8 cellular contexts compared by ENCODE assay signal in genomic region chr5:93620487-93621339, GRCh38. TPM values are rescaled to one million over a fixed set of nuclear protein-coding genes. Genes with fewer than 3 reads are reported as not detected.
DNase-seq lines count a peak whose midpoint lies in the region; ATAC-seq and TF ChIP-seq lines count a peak whose summit lies in the region.

No MANE protein-coding gene starts in this region.

- intact Hi-C loops in lower leg skin (cut with DNase I; ENCODE audit: low total_unique reads) = no loop called here

- ATAC-seq in HG03196 (IDR thresholded peaks at IDR 0.05; ENCODE audit: unreplicated experiment) = peak; percentile 99

- H3K4me1 ChIP-seq in BLaER1 = peaks cover 7% of the 10 kb centered on the region; the same call in 1 of the 2 replicates

- no peak for TF ChIP-seq POLR2A in lower leg skin (IDR thresholded peaks at IDR 0.05)

- no peak overlapping the region for H3K9ac ChIP-seq in BLaER1

- no peak for TF ChIP-seq CTCF in lower leg skin (IDR thresholded peaks at IDR 0.05)

- H3K36me3 ChIP-seq in BLaER1 = no peaks in the 10 kb centered on the region

- H3K4me3 ChIP-seq in BLaER1 (peak overlapping the region; percentile 66), lower leg skin (ENCODE audit: low read depth, poor library complexity, severe bottlenecking) (peak overlapping the region; percentile 21)

- peaks cover 5% of the 10 kb centered on the region for H3K9me3 ChIP-seq in BLaER1

- peaks cover 64% of the 10 kb centered on the region for H3K27me3 ChIP-seq in BLaER1

- H3K27ac ChIP-seq in BLaER1 = no peak overlapping the region

- 1 to 6% methylated on average over 37 to 66 of the region's 76 CpGs for WGBS in lower leg skin, 2 donors

- H4K20me1 ChIP-seq in BLaER1 = peaks cover 69% of the 10 kb centered on the region

- DNase-seq in GM19238 (ENCODE audit: insufficient read length, low spot score) (peak; percentile 62), NCI-H226 (peak; percentile 80), dermis microvascular lymphatic vessel endothelial cell (ENCODE audit: low read depth in 2 of 2) (peak; percentile 30 to 75), lower leg skin (ENCODE audit: low spot score in 2 of 2) (peak in 1 of 2 donors; percentile 87)
- peak; percentile 49 for DNase-seq in activated CD4-positive, CD25-positive, alpha-beta regulatory T cell treated with anti-CD3 and anti-CD28 coated beads, Interleukin-2, amount 50 U/mL, for 72 hours
- DNase-seq in stimulated activated CD8-positive, alpha-beta memory T cell treated with anti-CD3 and anti-CD28 coated beads, Interleukin-12 subunit alpha, Interleukin-12 subunit beta, amount 100 ng/mL, for 4 hours (ENCODE audit: low read depth) = peak; percentile 26

- peak overlapping the region; percentile 96 for H3K4me2 ChIP-seq in BLaER1

RNA-seq across cellular contexts. Expression of gene NR2F1, which starts 37.7 kb away (rescaled TPM):
- 41.5 and 102 TPM in 2 replicates for total RNA-seq in dermis microvascular lymphatic vessel endothelial cell
- 1 to 10 TPM in 3 of 4 donors, under 1 TPM in 1; 0.72 to 5.9 (median 2.7) TPM for total RNA-seq in lower leg skin

RNA-seq across cellular contexts. Expression of gene NR2F1-AS1, which starts 39.7 kb away (rescaled TPM):
- 17.5 and 26.9 TPM in 2 replicates for total RNA-seq in dermis microvascular lymphatic vessel endothelial cell
- total RNA-seq in lower leg skin = 1 to 10 TPM in 2 of 4 donors, under 1 TPM in 1, not detected in 1; 0.30 to 1.7 (median 1.0) TPM
